Comparison of ENCODE assay signal across 8 cellular contexts in genomic region chr17:68511254-68511670, GRCh38. TPM values are rescaled to one million over a fixed set of nuclear protein-coding genes. Genes with fewer than 3 reads are reported as not detected.
DNase-seq lines count a peak whose midpoint lies in the region; ATAC-seq and TF ChIP-seq lines count a peak whose summit lies in the region.

No MANE protein-coding gene starts in this region.

- H3K36me3 Mint-ChIP-seq in stimulated activated naive CD8-positive, alpha-beta T cell treated with anti-CD3 and anti-CD28 coated beads, Interleukin-15, Interleukin-2, amounts not matched to agents 100 ng/mL and 50 ng/mL, for 24 hours (ENCODE audit: low read depth), result peaks cover 33% of the 10 kb centered on the region
- peaks cover 17% of the 10 kb centered on the region for H3K36me3 Mint-ChIP-seq in activated naive CD8-positive, alpha-beta T cell treated with anti-CD3 and anti-CD28 coated beads, Interleukin-2, amount 10 ng/mL, durations not matched to agents 7 days and 5 days

- H3K4me1 Mint-ChIP-seq in stimulated activated naive CD8-positive, alpha-beta T cell treated with anti-CD3 and anti-CD28 coated beads, Interleukin-15, Interleukin-2, amounts not matched to agents 100 ng/mL and 50 ng/mL, for 24 hours (ENCODE audit: low read depth), result peaks cover 64% of the 10 kb centered on the region
- peaks cover 48% of the 10 kb centered on the region for H3K4me1 Mint-ChIP-seq in activated naive CD8-positive, alpha-beta T cell treated with anti-CD3 and anti-CD28 coated beads, Interleukin-2, amount 10 ng/mL, durations not matched to agents 7 days and 5 days

- POLR2A ChIA-PET in activated naive CD8-positive, alpha-beta T cell treated with anti-CD3 and anti-CD28 coated beads, Interleukin-2, amount 10 ng/mL, durations not matched to agents 7 days and 5 days (lab: Charles Lee), result interaction anchor here (1.1 to 3.7 kb wide), 7 partner anchors 10 to 437 kb away, joined by 3 to 43 read pairs (median 6); no protein-coding TSS in a partner anchor

- peak overlapping the region; percentile 73 for H3K4me3 Mint-ChIP-seq in stimulated activated naive CD8-positive, alpha-beta T cell treated with anti-CD3 and anti-CD28 coated beads, Interleukin-15, Interleukin-2, amounts not matched to agents 100 ng/mL and 50 ng/mL, for 24 hours
- H3K4me3 Mint-ChIP-seq in activated naive CD8-positive, alpha-beta T cell treated with anti-CD3 and anti-CD28 coated beads, Interleukin-2, amount 10 ng/mL, durations not matched to agents 7 days and 5 days, result peak overlapping the region; percentile 79

- H3K4me3 ChIP-seq in kidney epithelial cell (ENCODE audit: low read depth, low read length), result peak overlapping the region; percentile 96

- peak overlapping the region; percentile 98 for H3K27ac ChIP-seq in temporal lobe (ENCODE audit: low read depth, low read length)

- no peak for DNase-seq in stimulated activated naive CD8-positive, alpha-beta T cell treated with anti-CD3 and anti-CD28 coated beads, Interleukin-15, Interleukin-2, amounts not matched to agents 100 U/mL and 50 U/mL, for 24 hours
- DNase-seq in activated naive CD8-positive, alpha-beta T cell treated with anti-CD3 and anti-CD28 coated beads, Interleukin-2, amount 10 ng/mL, durations not matched to agents 7 days and 5 days, result no peak
- DNase-seq in kidney epithelial cell (ENCODE audit: low read depth), result no peak
- DNase-seq in stimulated activated naive CD4-positive, alpha-beta T cell treated with Interleukin-2 at 50 U/mL for 16 hours (lab: John Stamatoyannopoulos, UW), result no peak
- DNase-seq in retina, result no peak

- no peak for ATAC-seq in stimulated activated naive CD8-positive, alpha-beta T cell treated with anti-CD3 and anti-CD28 coated beads, Interleukin-15, Interleukin-2, amounts not matched to agents 100 U/mL and 50 U/mL, for 24 hours
- no peak for ATAC-seq in activated naive CD8-positive, alpha-beta T cell treated with anti-CD3 and anti-CD28 coated beads, Interleukin-2, amount 10 ng/mL, durations not matched to agents 7 days and 5 days (ENCODE audit: low read depth)
- no peak for ATAC-seq in HG03139 (IDR thresholded peaks at IDR 0.05; ENCODE audit: unreplicated experiment)

- no peaks in the 10 kb centered on the region for H3K9me3 Mint-ChIP-seq in stimulated activated naive CD8-positive, alpha-beta T cell treated with anti-CD3 and anti-CD28 coated beads, Interleukin-15, Interleukin-2, amounts not matched to agents 100 ng/mL and 50 ng/mL, for 24 hours
- peaks cover 2% of the 10 kb centered on the region for H3K9me3 Mint-ChIP-seq in activated naive CD8-positive, alpha-beta T cell treated with anti-CD3 and anti-CD28 coated beads, Interleukin-2, amount 10 ng/mL, durations not matched to agents 7 days and 5 days

- no peaks in the 10 kb centered on the region for H3K36me3 ChIP-seq in kidney epithelial cell (ENCODE audit: control insufficient read depth, insufficient read depth, low read length)

- H3K27me3 ChIP-seq in kidney epithelial cell (ENCODE audit: control insufficient read depth, insufficient read depth, low read length), result no peaks in the 10 kb centered on the region

- TF ChIP-seq CTCF in kidney epithelial cell (IDR thresholded peaks at IDR 0.05; ENCODE audit: insufficient read depth, low read length, poor library complexity, severe bottlenecking), result peak; percentile 8

- no peaks in the 10 kb centered on the region for H3K27me3 Mint-ChIP-seq in stimulated activated naive CD8-positive, alpha-beta T cell treated with anti-CD3 and anti-CD28 coated beads, Interleukin-15, Interleukin-2, amounts not matched to agents 100 ng/mL and 50 ng/mL, for 24 hours
- H3K27me3 Mint-ChIP-seq in activated naive CD8-positive, alpha-beta T cell treated with anti-CD3 and anti-CD28 coated beads, Interleukin-2, amount 10 ng/mL, durations not matched to agents 7 days and 5 days, result no peaks in the 10 kb centered on the region

- H3K27ac Mint-ChIP-seq in stimulated activated naive CD8-positive, alpha-beta T cell treated with anti-CD3 and anti-CD28 coated beads, Interleukin-15, Interleukin-2, amounts not matched to agents 100 ng/mL and 50 ng/mL, for 24 hours, result peak overlapping the region; percentile 61
- H3K27ac Mint-ChIP-seq in activated naive CD8-positive, alpha-beta T cell treated with anti-CD3 and anti-CD28 coated beads, Interleukin-2, amount 10 ng/mL, durations not matched to agents 7 days and 5 days, result peak overlapping the region; percentile 64

RNA-seq across cellular contexts. Expression of gene PRKAR1A, which starts 1.0 kb away (rescaled TPM):
- 100 to 1,000 TPM; 208 to 226 TPM for total RNA-seq in activated naive CD8-positive, alpha-beta T cell treated with anti-CD3 and anti-CD28 coated beads, Interleukin-2, amount 10 ng/mL, durations not matched to agents 7 days and 5 days
- total RNA-seq in kidney epithelial cell, result 232 and 233 TPM in 2 replicates
- total RNA-seq in temporal lobe, result 249 TPM

RNA-seq across cellular contexts. Expression of gene WIPI1, which starts 54.0 kb away (rescaled TPM):
- total RNA-seq in activated naive CD8-positive, alpha-beta T cell treated with anti-CD3 and anti-CD28 coated beads, Interleukin-2, amount 10 ng/mL, durations not matched to agents 7 days and 5 days, result 10 to 100 TPM; 29.7 to 34.8 TPM
- total RNA-seq in kidney epithelial cell, result 49.9 and 90.6 TPM in 2 replicates
- 8.1 TPM for total RNA-seq in temporal lobe
